In the genomic region with DNA sequence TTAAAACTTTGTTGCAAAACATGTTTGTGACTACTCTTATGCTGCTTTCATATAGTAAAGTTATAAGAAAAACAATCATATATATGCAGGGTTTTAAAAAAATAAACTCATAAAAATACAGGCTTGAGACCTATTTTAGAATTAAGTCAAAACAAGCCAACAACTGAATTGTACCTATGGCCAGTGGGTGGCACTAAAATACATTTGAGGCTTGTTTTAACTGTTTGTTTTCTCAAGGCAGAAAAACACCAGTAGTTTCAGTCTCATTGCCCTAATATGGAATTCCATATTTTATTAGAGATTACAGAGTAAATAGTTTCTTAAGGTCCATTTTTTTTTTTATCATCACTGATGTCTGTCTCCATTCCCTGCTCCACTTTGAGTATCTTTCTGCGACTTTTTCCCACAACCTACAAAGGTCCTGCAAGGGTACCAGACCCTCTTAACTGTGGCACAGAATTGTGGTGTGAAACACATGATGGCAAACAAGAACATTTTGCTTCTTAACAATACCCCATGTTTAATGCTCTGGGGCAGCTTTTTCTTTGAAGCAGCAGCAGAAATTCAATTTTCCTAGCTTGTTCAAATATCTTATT, we compare ENCODE assay signal across 1 cellular context.
A peak's percentile ranks its signal among the peaks of the same experiment; 100 is the strongest.
TF ChIP-seq lines count a peak whose summit lies in the region.

No MANE protein-coding gene starts in this region.

TF ChIP-seq in GM12878, 131 proteins besides CTCF, POLR2A, EP300 and RAD21:
- TF ChIP-seq SMARCA5 (IDR thresholded peaks at IDR 0.05): no peak
- peak; percentile 28; the same call in 1 of the 2 replicates for TF ChIP-seq SMC3 (IDR thresholded peaks at IDR 0.05; ENCODE audit: borderline replicate concordance, low read length)
